Comparison of ENCODE assay signal across 1 cellular context in the genomic region with DNA sequence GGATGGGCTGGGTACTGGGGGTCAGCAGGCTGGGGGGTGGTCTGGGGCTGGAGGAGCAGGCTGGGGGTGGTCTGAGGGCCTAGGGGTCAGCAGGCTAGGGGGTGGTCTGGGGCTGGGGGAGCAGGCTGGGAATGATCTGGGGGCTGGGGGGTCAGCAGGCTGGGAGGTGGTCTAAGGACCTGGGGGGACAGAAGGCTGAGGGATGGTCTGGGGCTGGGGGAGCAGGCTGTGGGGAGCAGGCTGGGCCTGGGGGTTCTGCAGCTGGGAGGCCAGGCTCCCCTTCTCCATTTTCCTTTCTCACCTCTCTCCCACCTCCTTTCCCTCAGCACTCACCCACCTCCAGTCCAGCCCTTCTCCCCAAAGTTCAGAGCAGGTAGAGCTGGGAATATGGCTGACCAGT.
TF ChIP-seq lines count a peak whose summit lies in the region.

No MANE protein-coding gene starts in this region.

TF ChIP-seq in GM23338, 12 proteins besides CTCF, POLR2A, EP300 and RAD21 (continued from another document):
- TF ChIP-seq ZNF462 (CRISPR knock-in tag; IDR thresholded peaks at IDR 0.05) (no peak), JUNB (IDR thresholded peaks at IDR 0.05; ENCODE audit: unreplicated experiment) (no peak), ZNF331 (CRISPR knock-in tag; IDR thresholded peaks at IDR 0.05; ENCODE audit: low read depth) (no peak), POLR2AphosphoS5 (IDR thresholded peaks at IDR 0.05; ENCODE audit: low read depth) (no peak), REST (IDR thresholded peaks at IDR 0.05; ENCODE audit: unreplicated experiment) (no peak), ZNF114 (CRISPR knock-in tag; IDR thresholded peaks at IDR 0.05) (no peak), CREB1 (CRISPR knock-in tag; IDR thresholded peaks at IDR 0.05; ENCODE audit: low read depth) (no peak), EZH2 (IDR thresholded peaks at IDR 0.05; ENCODE audit: low read depth, unreplicated experiment) (no peak), EZH2phosphoT487 (IDR thresholded peaks at IDR 0.05; ENCODE audit: unreplicated experiment) (no peak)
